ENCODE assay signal across 1 cellular context in the genomic region with DNA sequence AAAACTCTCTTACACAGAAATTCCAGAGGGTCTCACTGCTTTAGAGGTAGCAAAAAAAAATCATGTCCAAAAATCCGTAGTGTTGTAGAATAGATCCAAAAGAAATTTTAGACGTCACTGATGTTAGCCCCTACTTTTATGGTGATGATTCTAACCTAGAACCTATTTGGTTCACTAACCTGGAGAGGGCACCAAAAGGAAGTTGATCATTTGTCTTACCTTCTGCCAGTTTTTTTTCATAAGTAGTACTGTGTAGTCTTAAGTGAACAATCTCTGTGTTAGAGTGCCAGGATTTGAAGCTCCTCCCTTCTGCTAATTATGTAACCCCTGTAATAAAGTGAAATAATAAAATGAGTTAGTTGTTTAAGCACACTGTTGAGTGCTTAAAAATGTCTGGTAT.
TF ChIP-seq lines count a peak whose summit lies in the region.

No MANE protein-coding gene starts in this region.

TF ChIP-seq in HCT116, 20 proteins besides CTCF, POLR2A, EP300 and RAD21 (continued from another document):
- TF ChIP-seq SP1 (IDR thresholded peaks at IDR 0.05; ENCODE audit: low read depth) (no peak), CEBPB (IDR thresholded peaks at IDR 0.05; ENCODE audit: low read depth) (no peak), POLR2AphosphoS5 (IDR thresholded peaks at IDR 0.05; ENCODE audit: low read depth, low read length) (no peak), JUND (IDR thresholded peaks at IDR 0.05) (no peak), SIN3A (IDR thresholded peaks at IDR 0.05; ENCODE audit: low read depth) (no peak), FOSL1 (IDR thresholded peaks at IDR 0.05; ENCODE audit: low read depth) (no peak)
